In the genomic region with DNA sequence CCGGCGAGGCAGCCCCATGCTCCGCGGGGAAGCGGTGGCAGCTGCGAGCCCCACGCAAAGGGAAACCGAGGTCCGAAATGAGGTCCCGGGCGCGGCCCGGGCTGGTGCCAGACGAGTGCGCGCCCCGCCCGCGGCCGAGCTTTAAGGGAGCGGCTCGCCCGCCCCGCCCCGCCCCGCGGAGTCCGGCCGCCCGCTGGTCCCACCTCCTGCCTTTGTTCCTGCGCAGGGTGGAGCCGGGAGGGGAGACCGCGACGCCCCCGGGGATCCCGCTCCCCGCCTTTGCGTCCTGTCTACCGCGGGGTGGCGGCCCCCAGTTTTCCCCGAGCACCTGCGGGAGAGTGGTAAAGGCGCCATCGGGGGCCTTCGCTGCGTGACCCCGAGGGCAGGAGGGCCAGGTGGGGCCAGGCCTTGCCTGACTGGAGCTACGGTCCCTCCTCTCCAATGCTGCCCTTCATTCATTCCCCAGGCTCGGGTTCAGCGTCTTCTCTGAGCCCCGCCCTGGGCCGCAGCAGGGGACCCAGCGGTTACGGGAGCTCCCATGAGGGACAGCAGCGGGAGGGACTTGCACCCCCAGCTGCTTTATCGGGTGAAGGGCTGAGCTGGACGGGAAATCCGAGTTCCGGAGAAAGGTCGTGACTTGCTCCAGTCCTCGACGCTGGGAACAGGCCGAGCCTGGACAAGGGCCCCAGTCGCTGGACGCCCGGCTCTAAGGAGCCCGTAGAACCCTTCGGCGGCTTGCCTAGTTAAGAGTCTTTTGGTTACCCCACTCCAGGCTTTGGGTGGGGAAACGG, we compare ENCODE assay signal across 11 cellular contexts. TPM values are rescaled to one million over a fixed set of nuclear protein-coding genes. Genes with fewer than 3 reads are reported as not detected.
DNase-seq lines count a peak whose midpoint lies in the region; ATAC-seq, FAIRE-seq and TF ChIP-seq lines count a peak whose summit lies in the region.
"Had no signal": no experiment of that assay in that cellular context is flagged by ENCODE, and none has a peak within 500 bp of the region (broad histone marks: within the 10 kb centered on the region; RNA-seq: fewer than 3 reads in every experiment).

A gene with protein sequence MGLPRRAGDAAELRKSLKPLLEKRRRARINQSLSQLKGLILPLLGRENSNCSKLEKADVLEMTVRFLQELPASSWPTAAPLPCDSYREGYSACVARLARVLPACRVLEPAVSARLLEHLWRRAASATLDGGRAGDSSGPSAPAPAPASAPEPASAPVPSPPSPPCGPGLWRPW (minus strand): TSS at position 117 of the 791 bp plus-strand sequence. CDS start 99 bp downstream, at position 18.

- FAIRE-seq in astrocyte (lab: Jason Lieb, UNC): no peak
- FAIRE-seq: colon had no signal

- POLR2A ChIA-PET in activated CD4-positive, alpha-beta T cell treated with anti-CD3 and anti-CD28 coated beads, Interleukin-2, amount 10 ng/mL, durations not matched to agents 7 days and 5 days (lab: Charles Lee): no interaction called here

- H3K4me2 ChIP-seq in astrocyte (ENCODE audit: low read length): peak within 1 kb of the TSS; percentile 70

- H3K27ac Mint-ChIP-seq in activated CD4-positive, alpha-beta T cell treated with anti-CD3 and anti-CD28 coated beads, Interleukin-2, amount 10 ng/mL, durations not matched to agents 7 days and 5 days: no peak within 1 kb of the TSS
- H3K27ac Mint-ChIP-seq in astrocyte (ENCODE audit: unreplicated experiment): no peak within 1 kb of the TSS

- H3K4me1 Mint-ChIP-seq in activated CD4-positive, alpha-beta T cell treated with anti-CD3 and anti-CD28 coated beads, Interleukin-2, amount 10 ng/mL, durations not matched to agents 7 days and 5 days: peaks cover 17% of the 10 kb centered on the region
- no peaks in the 10 kb centered on the region for H3K4me1 Mint-ChIP-seq in astrocyte (ENCODE audit: low read depth, unreplicated experiment)

- TF ChIP-seq CTCF in astrocyte (IDR thresholded peaks at IDR 0.05; ENCODE audit: insufficient read depth, low read depth, low read length): no peak

- H3K27me3 Mint-ChIP-seq in activated CD4-positive, alpha-beta T cell treated with anti-CD3 and anti-CD28 coated beads, Interleukin-2, amount 10 ng/mL, durations not matched to agents 7 days and 5 days: peaks cover 72% of the 10 kb centered on the region
- H3K27me3 Mint-ChIP-seq in astrocyte (ENCODE audit: low read depth, unreplicated experiment): peaks cover 59% of the 10 kb centered on the region

- no peak within 1 kb of the TSS for H3K4me3 Mint-ChIP-seq in activated CD4-positive, alpha-beta T cell treated with anti-CD3 and anti-CD28 coated beads, Interleukin-2, amount 10 ng/mL, durations not matched to agents 7 days and 5 days
- no peak within 1 kb of the TSS for H3K4me3 Mint-ChIP-seq in astrocyte (ENCODE audit: unreplicated experiment)

- H2AFZ ChIP-seq in astrocyte (ENCODE audit: low read depth, low read length): peak within 1 kb of the TSS; percentile 34

- no peaks in the 10 kb centered on the region for H3K36me3 ChIP-seq in astrocyte (ENCODE audit: insufficient read depth, low read length)
- H3K36me3 ChIP-seq in subcutaneous abdominal adipose tissue (ENCODE audit: control insufficient read depth in 5 of 5, insufficient read depth in 5 of 5, low read length in 5 of 5): no peaks in the 10 kb centered on the region

- H3K36me3 Mint-ChIP-seq in activated CD4-positive, alpha-beta T cell treated with anti-CD3 and anti-CD28 coated beads, Interleukin-2, amount 10 ng/mL, durations not matched to agents 7 days and 5 days (ENCODE audit: low read depth): no peaks in the 10 kb centered on the region
- peaks cover 5% of the 10 kb centered on the region for H3K36me3 Mint-ChIP-seq in astrocyte (ENCODE audit: low read depth, unreplicated experiment)

- H4K20me1 ChIP-seq in astrocyte (ENCODE audit: insufficient read depth, low read length): no peaks in the 10 kb centered on the region

- H3K9ac ChIP-seq in astrocyte (ENCODE audit: low read length): no peak within 1 kb of the TSS
- H3K9ac ChIP-seq in subcutaneous abdominal adipose tissue (ENCODE audit: low read length in 5 of 5): no peak within 1 kb of the TSS

- no peaks in the 10 kb centered on the region for H3K9me3 Mint-ChIP-seq in activated CD4-positive, alpha-beta T cell treated with anti-CD3 and anti-CD28 coated beads, Interleukin-2, amount 10 ng/mL, durations not matched to agents 7 days and 5 days
- peaks cover 4% of the 10 kb centered on the region for H3K9me3 Mint-ChIP-seq in astrocyte (ENCODE audit: unreplicated experiment)

- H3K4me3 ChIP-seq in astrocyte (ENCODE audit: insufficient read depth, low read depth, low read length) (no peak within 1 kb of the TSS), subcutaneous abdominal adipose tissue (ENCODE audit: low read depth in 1 of 5, low read length in 5 of 5) (peak within 1 kb of the TSS in 3 of 5 donors; percentile 39 to 56 (median 53))

- no peak within 1 kb of the TSS for H3K27ac ChIP-seq in astrocyte (ENCODE audit: low read depth, low read length)
- H3K27ac ChIP-seq in subcutaneous abdominal adipose tissue (ENCODE audit: low read depth, low read length): no peak within 1 kb of the TSS

- no peaks in the 10 kb centered on the region for H3K79me2 ChIP-seq in astrocyte (ENCODE audit: insufficient read depth, low read length)

- H3K9me3 ChIP-seq in astrocyte (ENCODE audit: insufficient read depth, low read depth, low read length) (no peaks in the 10 kb centered on the region), subcutaneous abdominal adipose tissue (ENCODE audit: control insufficient read depth in 5 of 5, low read length in 5 of 5) (no peaks in the 10 kb centered on the region)

- H3K27me3 ChIP-seq in astrocyte (ENCODE audit: insufficient read depth, low read length) (peaks cover 71% of the 10 kb centered on the region), subcutaneous abdominal adipose tissue (ENCODE audit: control insufficient read depth in 5 of 5, insufficient read depth in 4 of 5, low read length in 5 of 5) (peaks cover 47 to 86% (median 78%) of the 10 kb centered on the region in 5 donors)

- CTCF ChIA-PET in activated CD4-positive, alpha-beta T cell treated with anti-CD3 and anti-CD28 coated beads, Interleukin-2, amount 10 ng/mL, durations not matched to agents 7 days and 5 days (lab: Charles Lee): interaction anchor here (0.9 to 4.2 kb wide), 5 partner anchors 15 to 175 kb away, joined by 3 to 17 read pairs (median 8); no protein-coding TSS in a partner anchor

- peak; percentile 20 for DNase-seq in activated CD4-positive, alpha-beta T cell treated with anti-CD3 and anti-CD28 coated beads, Interleukin-2, amount 10 ng/mL, durations not matched to agents 7 days and 5 days
- DNase-seq in activated CD4-positive, alpha-beta T cell treated with anti-CD3 and anti-CD28 coated beads, Interleukin-2, amount 50 U/mL, for 4 hours: no peak
- DNase-seq in astrocyte (ENCODE audit: low read depth) (no peak), iPS-NIHi7 (ENCODE audit: extremely low spot score) (peak; percentile 64)
- DNase-seq in NK-92 treated with Interleukin-12 subunit alpha and Interleukin-12 subunit beta, amount 100 ng/mL, for 24 hours (lab: John Stamatoyannopoulos, UW): no peak
- DNase-seq: DMS79 had no signal

- no peak for ATAC-seq in GM18909 (IDR thresholded peaks at IDR 0.05; ENCODE audit: poor library complexity, unreplicated experiment)
- ATAC-seq in GM18517 (IDR thresholded peaks at IDR 0.05; ENCODE audit: unreplicated experiment): no peak

- H3K4me1 ChIP-seq in astrocyte (ENCODE audit: insufficient read depth, low read length): peaks cover 22% of the 10 kb centered on the region
- H3K4me1 ChIP-seq in subcutaneous abdominal adipose tissue (ENCODE audit: control insufficient read depth in 5 of 5, insufficient read depth in 5 of 5, low read length in 5 of 5): peaks cover 0 to 44% (median 25%) of the 10 kb centered on the region in 5 donors

RNA-seq across cellular contexts. Expression of the gene that starts here (rescaled TPM):
- total RNA-seq in activated CD4-positive, alpha-beta T cell treated with anti-CD3 and anti-CD28 coated beads, Interleukin-2, amount 10 ng/mL, durations not matched to agents 7 days and 5 days: under 1 TPM; 0.21 to 0.30 TPM
- total RNA-seq in astrocyte: 0.94 and 3.0 TPM in 2 replicates
- total RNA-seq: LHCN-M2 had no signal

Comparison
In these comparisons a context has a peak if more than half of its experiments do, and no peak if none do; other contexts are left out.
1. Peak in DNase-seq in activated CD4-positive, alpha-beta T cell treated with anti-CD3 and anti-CD28 coated beads, Interleukin-2, amount 10 ng/mL, durations not matched to agents 7 days and 5 days; RNA of the gene not detected or under 1 TPM.